ENCODE assay signal across 18 cellular contexts in genomic region chr14:96893966-96894622, GRCh38.
"Had no signal": no experiment of that assay in that cellular context is flagged by ENCODE, and none has a peak within 500 bp of the region (broad histone marks: within the 10 kb centered on the region; RNA-seq: fewer than 3 reads in every experiment).

No MANE protein-coding gene starts in this region.

- H3K4me3 Mint-ChIP-seq: activated B cell treated with CpG ODN at 0.5 μM for 24 hours; memory B cell; naive thymus-derived CD4-positive, alpha-beta T cell had no signal

- H3K27me3 Mint-ChIP-seq: activated B cell treated with CpG ODN at 0.5 μM for 24 hours; memory B cell; naive thymus-derived CD4-positive, alpha-beta T cell had no signal

- H3K4me1 ChIP-seq: ascending aorta, breast epithelium, suprapubic skin had no signal

- H3K36me3 ChIP-seq: ascending aorta, breast epithelium, left ventricle myocardium inferior, neutrophil, suprapubic skin had no signal

- H3K27ac Mint-ChIP-seq: activated B cell treated with CpG ODN at 0.5 μM for 24 hours, memory B cell had no signal

- H3K9me3 Mint-ChIP-seq: activated B cell treated with CpG ODN at 0.5 μM for 24 hours; memory B cell; naive thymus-derived CD4-positive, alpha-beta T cell had no signal

- H3K4me3 ChIP-seq: ascending aorta, breast epithelium, left ventricle myocardium inferior, mucosa of descending colon, suprapubic skin had no signal

- H3K27ac ChIP-seq: ascending aorta, breast epithelium, left ventricle myocardium inferior, neutrophil, suprapubic skin had no signal

- DNase-seq: activated B cell treated with CpG ODN at 0.5 μM for 24 hours; cerebellar nuclear complex; effector CD8-positive, alpha-beta T cell; foreskin fibroblast; glutamatergic neuron; hypothalamus; kidney; left ventricle myocardium inferior; mucosa of descending colon; naive thymus-derived CD4-positive, alpha-beta T cell; retina; stimulated activated CD4-positive, alpha-beta T cell treated with anti-CD3 and anti-CD28 coated beads, Interleukin-4, amount 100 ng/mL, for 1 hour; stimulated activated naive CD4-positive, alpha-beta T cell had no signal

- H3K27me3 ChIP-seq: ascending aorta, breast epithelium, neutrophil, suprapubic skin had no signal

- H3K9me3 ChIP-seq: ascending aorta, breast epithelium, left ventricle myocardium inferior, mucosa of descending colon, neutrophil, suprapubic skin had no signal
